In the genomic region with DNA sequence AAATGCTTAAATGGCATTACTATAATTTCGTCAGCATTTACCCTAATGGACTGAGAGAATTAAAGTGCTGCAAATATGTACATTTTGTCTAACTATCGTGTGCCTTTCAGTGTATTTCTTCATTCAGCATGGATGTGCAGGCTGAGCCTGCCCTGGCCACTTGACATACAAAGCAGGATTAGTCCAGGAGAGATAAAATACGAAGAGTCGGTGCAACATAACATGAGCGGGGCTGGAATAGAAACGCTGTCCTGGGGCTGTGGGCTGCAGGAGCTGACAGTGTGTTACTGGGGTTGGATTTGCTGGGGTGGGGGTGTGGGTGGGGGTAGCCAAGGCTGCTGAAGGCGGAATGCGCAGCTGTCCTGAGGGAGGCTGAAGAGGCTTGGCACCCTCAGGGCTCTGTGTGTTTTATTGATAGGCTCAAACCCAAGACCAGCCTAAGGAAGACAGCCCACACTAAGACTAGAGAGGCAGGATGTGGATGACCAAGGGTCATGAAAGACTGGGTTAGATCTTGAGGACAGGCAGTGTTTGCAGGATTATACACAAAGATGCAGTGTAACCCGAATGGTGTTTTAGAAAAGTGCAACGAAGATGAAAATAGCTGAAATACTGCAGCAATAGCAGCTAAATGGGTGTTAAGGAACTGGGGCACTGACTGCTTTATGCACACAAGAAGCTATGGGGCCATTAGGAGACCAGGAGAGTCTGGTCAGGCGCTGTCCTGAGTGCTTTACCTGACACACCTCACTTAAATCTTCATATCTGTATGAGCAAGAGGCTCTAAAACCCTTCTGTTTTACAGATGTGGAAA, we compare ENCODE assay signal across 1 cellular context.
TF ChIP-seq lines count a peak whose summit lies in the region.

No MANE protein-coding gene starts in this region.

TF ChIP-seq in K562, 482 proteins besides CTCF, POLR2A, EP300 and RAD21 (continued from another document):
- 0 out of 2 replicates have a peak, but pooled peaks have one; percentile 21 for TF ChIP-seq POLR2AphosphoS5 (IDR thresholded peaks at IDR 0.05; ENCODE audit: control insufficient read depth, insufficient read depth, low read depth, low read length)
- no peak for TF ChIP-seq GABPA (tag; conservative IDR thresholded peaks at IDR 0.05; ENCODE audit: low read depth)
- TF ChIP-seq ZNF3 (CRISPR knock-in tag; IDR thresholded peaks at IDR 0.05): no peak
- no peak for TF ChIP-seq ZNF785 (CRISPR knock-in tag; IDR thresholded peaks at IDR 0.05)
- no peak for TF ChIP-seq RREB1 (CRISPR knock-in tag; IDR thresholded peaks at IDR 0.05)
- peak; percentile 14; the same call in 1 of the 2 replicates for TF ChIP-seq SMARCA4 (IDR thresholded peaks at IDR 0.05)
- TF ChIP-seq, protein P1, sequence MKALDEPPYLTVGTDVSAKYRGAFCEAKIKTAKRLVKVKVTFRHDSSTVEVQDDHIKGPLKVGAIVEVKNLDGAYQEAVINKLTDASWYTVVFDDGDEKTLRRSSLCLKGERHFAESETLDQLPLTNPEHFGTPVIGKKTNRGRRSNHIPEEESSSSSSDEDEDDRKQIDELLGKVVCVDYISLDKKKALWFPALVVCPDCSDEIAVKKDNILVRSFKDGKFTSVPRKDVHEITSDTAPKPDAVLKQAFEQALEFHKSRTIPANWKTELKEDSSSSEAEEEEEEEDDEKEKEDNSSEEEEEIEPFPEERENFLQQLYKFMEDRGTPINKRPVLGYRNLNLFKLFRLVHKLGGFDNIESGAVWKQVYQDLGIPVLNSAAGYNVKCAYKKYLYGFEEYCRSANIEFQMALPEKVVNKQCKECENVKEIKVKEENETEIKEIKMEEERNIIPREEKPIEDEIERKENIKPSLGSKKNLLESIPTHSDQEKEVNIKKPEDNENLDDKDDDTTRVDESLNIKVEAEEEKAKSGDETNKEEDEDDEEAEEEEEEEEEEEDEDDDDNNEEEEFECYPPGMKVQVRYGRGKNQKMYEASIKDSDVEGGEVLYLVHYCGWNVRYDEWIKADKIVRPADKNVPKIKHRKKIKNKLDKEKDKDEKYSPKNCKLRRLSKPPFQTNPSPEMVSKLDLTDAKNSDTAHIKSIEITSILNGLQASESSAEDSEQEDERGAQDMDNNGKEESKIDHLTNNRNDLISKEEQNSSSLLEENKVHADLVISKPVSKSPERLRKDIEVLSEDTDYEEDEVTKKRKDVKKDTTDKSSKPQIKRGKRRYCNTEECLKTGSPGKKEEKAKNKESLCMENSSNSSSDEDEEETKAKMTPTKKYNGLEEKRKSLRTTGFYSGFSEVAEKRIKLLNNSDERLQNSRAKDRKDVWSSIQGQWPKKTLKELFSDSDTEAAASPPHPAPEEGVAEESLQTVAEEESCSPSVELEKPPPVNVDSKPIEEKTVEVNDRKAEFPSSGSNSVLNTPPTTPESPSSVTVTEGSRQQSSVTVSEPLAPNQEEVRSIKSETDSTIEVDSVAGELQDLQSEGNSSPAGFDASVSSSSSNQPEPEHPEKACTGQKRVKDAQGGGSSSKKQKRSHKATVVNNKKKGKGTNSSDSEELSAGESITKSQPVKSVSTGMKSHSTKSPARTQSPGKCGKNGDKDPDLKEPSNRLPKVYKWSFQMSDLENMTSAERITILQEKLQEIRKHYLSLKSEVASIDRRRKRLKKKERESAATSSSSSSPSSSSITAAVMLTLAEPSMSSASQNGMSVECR (CRISPR knock-in tag; IDR thresholded peaks at IDR 0.05): no peak
- TF ChIP-seq ZNF277 (CRISPR knock-in tag; IDR thresholded peaks at IDR 0.05; ENCODE audit: borderline replicate concordance): no peak
- no peak for TF ChIP-seq KAT8 (IDR thresholded peaks at IDR 0.05; ENCODE audit: low read depth)
- no peak for TF ChIP-seq SRSF9 (IDR thresholded peaks at IDR 0.05; ENCODE audit: borderline replicate concordance, low read depth, low read length)
- TF ChIP-seq ZNF212 (CRISPR knock-in tag; IDR thresholded peaks at IDR 0.05): no peak
- TF ChIP-seq NR2C2 (CRISPR knock-in tag; IDR thresholded peaks at IDR 0.05): no peak
- peak; percentile 49 for TF ChIP-seq NR2C2 (tag; IDR thresholded peaks at IDR 0.05)
- TF ChIP-seq, protein P2, sequence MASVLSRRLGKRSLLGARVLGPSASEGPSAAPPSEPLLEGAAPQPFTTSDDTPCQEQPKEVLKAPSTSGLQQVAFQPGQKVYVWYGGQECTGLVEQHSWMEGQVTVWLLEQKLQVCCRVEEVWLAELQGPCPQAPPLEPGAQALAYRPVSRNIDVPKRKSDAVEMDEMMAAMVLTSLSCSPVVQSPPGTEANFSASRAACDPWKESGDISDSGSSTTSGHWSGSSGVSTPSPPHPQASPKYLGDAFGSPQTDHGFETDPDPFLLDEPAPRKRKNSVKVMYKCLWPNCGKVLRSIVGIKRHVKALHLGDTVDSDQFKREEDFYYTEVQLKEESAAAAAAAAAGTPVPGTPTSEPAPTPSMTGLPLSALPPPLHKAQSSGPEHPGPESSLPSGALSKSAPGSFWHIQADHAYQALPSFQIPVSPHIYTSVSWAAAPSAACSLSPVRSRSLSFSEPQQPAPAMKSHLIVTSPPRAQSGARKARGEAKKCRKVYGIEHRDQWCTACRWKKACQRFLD (CRISPR knock-in tag; IDR thresholded peaks at IDR 0.05): no peak
- 0 out of 2 replicates have a peak, but pooled peaks have one; percentile 22 for TF ChIP-seq ZNF175 (CRISPR knock-in tag; IDR thresholded peaks at IDR 0.05; ENCODE audit: low read depth)
- no peak for TF ChIP-seq TFAM (CRISPR knock-in tag; conservative IDR thresholded peaks at IDR 0.05)
- TF ChIP-seq SOX6 (IDR thresholded peaks at IDR 0.05): no peak
- no peak for TF ChIP-seq HINFP (tag; conservative IDR thresholded peaks at IDR 0.05; ENCODE audit: low read depth)
- TF ChIP-seq, protein P3, sequence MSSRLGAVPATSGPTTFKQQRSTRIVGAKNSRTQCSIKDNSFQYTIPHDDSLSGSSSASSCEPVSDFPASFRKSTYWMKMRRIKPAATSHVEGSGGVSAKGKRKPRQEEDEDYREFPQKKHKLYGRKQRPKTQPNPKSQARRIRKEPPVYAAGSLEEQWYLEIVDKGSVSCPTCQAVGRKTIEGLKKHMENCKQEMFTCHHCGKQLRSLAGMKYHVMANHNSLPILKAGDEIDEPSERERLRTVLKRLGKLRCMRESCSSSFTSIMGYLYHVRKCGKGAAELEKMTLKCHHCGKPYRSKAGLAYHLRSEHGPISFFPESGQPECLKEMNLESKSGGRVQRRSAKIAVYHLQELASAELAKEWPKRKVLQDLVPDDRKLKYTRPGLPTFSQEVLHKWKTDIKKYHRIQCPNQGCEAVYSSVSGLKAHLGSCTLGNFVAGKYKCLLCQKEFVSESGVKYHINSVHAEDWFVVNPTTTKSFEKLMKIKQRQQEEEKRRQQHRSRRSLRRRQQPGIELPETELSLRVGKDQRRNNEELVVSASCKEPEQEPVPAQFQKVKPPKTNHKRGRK (tag; IDR thresholded peaks at IDR 0.05): no peak
- TF ChIP-seq ZNF408 (CRISPR knock-in tag; IDR thresholded peaks at IDR 0.05; ENCODE audit: low read depth): no peak
- no peak for TF ChIP-seq HCFC1 (IDR thresholded peaks at IDR 0.05; ENCODE audit: low read depth, low read length)
- TF ChIP-seq U2AF2 (optimal IDR thresholded peaks at IDR 0.05; ENCODE audit: low read depth, low read length): no peak
- TF ChIP-seq DACH1 (IDR thresholded peaks at IDR 0.05; ENCODE audit: partially characterized antibody): no peak
- no peak for TF ChIP-seq NR2F6 (CRISPR knock-in tag; IDR thresholded peaks at IDR 0.05)
- no peak for TF ChIP-seq ZNF707 (CRISPR knock-in tag; conservative IDR thresholded peaks at IDR 0.05)
- no peak for TF ChIP-seq CAMTA2 (CRISPR knock-in tag; conservative IDR thresholded peaks at IDR 0.05)
- TF ChIP-seq ZNF184 (CRISPR knock-in tag; IDR thresholded peaks at IDR 0.05): no peak
- TF ChIP-seq, protein P4, sequence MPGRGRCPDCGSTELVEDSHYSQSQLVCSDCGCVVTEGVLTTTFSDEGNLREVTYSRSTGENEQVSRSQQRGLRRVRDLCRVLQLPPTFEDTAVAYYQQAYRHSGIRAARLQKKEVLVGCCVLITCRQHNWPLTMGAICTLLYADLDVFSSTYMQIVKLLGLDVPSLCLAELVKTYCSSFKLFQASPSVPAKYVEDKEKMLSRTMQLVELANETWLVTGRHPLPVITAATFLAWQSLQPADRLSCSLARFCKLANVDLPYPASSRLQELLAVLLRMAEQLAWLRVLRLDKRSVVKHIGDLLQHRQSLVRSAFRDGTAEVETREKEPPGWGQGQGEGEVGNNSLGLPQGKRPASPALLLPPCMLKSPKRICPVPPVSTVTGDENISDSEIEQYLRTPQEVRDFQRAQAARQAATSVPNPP (IDR thresholded peaks at IDR 0.05; ENCODE audit: borderline replicate concordance, insufficient read depth, insufficient read length): no peak
- no peak for TF ChIP-seq RBM14 (IDR thresholded peaks at IDR 0.05; ENCODE audit: borderline replicate concordance, insufficient read depth, low read depth, low read length)
- no peak for TF ChIP-seq CHCHD3 (CRISPR knock-in tag; IDR thresholded peaks at IDR 0.05)
- TF ChIP-seq FOXP1 (CRISPR knock-in tag; IDR thresholded peaks at IDR 0.05): no peak
- no peak for TF ChIP-seq ZNF280B (CRISPR knock-in tag; IDR thresholded peaks at IDR 0.05)
- TF ChIP-seq CBFA2T3 (IDR thresholded peaks at IDR 0.05): peak; percentile 74
- no peak for TF ChIP-seq RBBP5 (IDR thresholded peaks at IDR 0.05; ENCODE audit: borderline replicate concordance, insufficient read depth, low read length, poor library complexity, severe bottlenecking)
- TF ChIP-seq HMBOX1 (IDR thresholded peaks at IDR 0.05): peak; percentile 30; the same call in 1 of the 2 replicates
- TF ChIP-seq PYGO2 (tag; IDR thresholded peaks at IDR 0.05): no peak
TF ChIP-seq in K562: peak in this region for 6.
